In the genomic region with DNA sequence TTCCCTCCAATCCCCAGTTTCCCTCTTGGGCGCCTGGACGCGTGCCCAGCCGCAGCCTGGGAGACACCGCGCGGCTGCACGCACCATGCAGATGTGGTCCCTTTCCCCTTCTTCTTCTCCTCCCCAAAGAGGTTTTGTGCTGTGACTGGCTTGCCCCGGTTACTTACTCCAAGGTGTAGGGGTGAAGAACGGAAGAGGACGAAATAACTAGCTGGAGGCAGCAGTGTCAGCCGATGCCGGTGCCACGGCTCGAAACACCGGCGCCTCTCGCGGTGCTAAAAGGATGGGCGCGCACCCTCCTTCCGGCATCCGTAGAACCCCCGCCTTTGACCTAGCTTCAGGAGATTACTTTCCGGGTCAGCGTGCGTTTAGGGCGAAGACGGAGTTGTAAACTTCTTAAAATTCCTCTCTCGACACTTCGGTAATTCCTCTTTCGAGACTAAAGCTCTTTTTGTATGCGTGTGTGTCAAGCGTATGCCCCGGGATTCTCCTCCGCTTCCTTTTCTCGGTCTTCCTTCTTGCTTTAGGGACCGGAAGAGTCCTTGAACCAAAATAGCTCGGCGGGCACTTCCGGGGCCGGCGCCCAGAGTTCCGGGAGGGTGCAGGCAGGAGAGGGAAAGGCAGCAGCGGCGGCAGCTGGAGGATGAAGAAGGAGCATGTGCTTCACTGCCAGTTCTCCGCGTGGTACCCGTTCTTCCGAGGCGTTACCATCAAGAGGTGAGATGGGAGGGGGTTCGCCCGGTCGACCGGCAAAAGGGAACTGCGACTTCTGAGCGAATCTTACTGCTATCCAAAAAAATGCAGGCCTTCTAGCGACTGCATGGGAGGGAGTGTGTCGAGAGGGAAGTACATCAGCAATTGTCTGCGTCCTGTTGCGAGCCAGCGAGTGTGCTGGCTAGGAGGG, we compare ENCODE assay signal across 1 cellular context.
TF ChIP-seq lines count a peak whose summit lies in the region.

A gene with protein sequence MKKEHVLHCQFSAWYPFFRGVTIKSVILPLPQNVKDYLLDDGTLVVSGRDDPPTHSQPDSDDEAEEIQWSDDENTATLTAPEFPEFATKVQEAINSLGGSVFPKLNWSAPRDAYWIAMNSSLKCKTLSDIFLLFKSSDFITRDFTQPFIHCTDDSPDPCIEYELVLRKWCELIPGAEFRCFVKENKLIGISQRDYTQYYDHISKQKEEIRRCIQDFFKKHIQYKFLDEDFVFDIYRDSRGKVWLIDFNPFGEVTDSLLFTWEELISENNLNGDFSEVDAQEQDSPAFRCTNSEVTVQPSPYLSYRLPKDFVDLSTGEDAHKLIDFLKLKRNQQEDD (plus strand): TSS at position 586 of the 904 bp plus-strand sequence. CDS start 58 bp downstream, at position 644.
A gene (minus strand): TSS at position 289 of the 904 bp plus-strand sequence. CDS start 9,600 bp downstream, outside the sequence.

TF ChIP-seq in HEK293, 187 proteins besides CTCF, POLR2A, EP300 and RAD21 (continued from another document and continues in another):
- TF ChIP-seq, protein P1, sequence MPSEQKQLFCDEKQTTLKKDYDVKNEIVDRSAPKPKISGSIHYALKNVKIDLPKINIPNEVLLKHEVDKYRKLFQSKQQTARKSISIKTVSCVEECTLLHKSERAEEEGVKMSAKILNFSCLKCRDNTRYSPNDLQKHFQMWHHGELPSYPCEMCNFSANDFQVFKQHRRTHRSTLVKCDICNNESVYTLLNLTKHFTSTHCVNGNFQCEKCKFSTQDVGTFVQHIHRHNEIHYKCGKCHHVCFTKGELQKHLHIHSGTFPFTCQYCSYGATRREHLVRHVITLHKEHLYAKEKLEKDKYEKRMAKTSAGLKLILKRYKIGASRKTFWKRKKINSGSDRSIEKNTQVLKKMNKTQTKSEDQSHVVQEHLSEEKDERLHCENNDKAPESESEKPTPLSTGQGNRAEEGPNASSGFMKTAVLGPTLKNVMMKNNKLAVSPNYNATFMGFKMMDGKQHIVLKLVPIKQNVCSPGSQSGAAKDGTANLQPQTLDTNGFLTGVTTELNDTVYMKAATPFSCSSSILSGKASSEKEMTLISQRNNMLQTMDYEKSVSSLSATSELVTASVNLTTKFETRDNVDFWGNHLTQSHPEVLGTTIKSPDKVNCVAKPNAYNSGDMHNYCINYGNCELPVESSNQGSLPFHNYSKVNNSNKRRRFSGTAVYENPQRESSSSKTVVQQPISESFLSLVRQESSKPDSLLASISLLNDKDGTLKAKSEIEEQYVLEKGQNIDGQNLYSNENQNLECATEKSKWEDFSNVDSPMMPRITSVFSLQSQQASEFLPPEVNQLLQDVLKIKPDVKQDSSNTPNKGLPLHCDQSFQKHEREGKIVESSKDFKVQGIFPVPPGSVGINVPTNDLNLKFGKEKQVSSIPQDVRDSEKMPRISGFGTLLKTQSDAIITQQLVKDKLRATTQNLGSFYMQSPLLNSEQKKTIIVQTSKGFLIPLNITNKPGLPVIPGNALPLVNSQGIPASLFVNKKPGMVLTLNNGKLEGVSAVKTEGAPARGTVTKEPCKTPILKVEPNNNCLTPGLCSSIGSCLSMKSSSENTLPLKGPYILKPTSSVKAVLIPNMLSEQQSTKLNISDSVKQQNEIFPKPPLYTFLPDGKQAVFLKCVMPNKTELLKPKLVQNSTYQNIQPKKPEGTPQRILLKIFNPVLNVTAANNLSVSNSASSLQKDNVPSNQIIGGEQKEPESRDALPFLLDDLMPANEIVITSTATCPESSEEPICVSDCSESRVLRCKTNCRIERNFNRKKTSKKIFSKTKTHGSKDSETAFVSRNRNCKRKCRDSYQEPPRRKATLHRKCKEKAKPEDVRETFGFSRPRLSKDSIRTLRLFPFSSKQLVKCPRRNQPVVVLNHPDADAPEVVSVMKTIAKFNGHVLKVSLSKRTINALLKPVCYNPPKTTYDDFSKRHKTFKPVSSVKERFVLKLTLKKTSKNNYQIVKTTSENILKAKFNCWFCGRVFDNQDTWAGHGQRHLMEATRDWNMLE (tag by site-specific recombination; conservative IDR thresholded peaks at IDR 0.05; ENCODE audit: low read depth) = peak; percentile 100
- TF ChIP-seq, protein P2, sequence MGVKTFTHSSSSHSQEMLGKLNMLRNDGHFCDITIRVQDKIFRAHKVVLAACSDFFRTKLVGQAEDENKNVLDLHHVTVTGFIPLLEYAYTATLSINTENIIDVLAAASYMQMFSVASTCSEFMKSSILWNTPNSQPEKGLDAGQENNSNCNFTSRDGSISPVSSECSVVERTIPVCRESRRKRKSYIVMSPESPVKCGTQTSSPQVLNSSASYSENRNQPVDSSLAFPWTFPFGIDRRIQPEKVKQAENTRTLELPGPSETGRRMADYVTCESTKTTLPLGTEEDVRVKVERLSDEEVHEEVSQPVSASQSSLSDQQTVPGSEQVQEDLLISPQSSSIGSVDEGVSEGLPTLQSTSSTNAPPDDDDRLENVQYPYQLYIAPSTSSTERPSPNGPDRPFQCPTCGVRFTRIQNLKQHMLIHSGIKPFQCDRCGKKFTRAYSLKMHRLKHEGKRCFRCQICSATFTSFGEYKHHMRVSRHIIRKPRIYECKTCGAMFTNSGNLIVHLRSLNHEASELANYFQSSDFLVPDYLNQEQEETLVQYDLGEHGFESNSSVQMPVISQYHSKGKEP (tag by site-specific recombination; IDR thresholded peaks at IDR 0.05) = no peak; the same call in 1 of the 2 replicates
- TF ChIP-seq ZNF112 (tag by site-specific recombination; IDR thresholded peaks at IDR 0.05) = no peak
- no peak for TF ChIP-seq ZNF529 (tag by site-specific recombination; IDR thresholded peaks at IDR 0.05; ENCODE audit: insufficient replicate concordance)
- TF ChIP-seq, protein P3, sequence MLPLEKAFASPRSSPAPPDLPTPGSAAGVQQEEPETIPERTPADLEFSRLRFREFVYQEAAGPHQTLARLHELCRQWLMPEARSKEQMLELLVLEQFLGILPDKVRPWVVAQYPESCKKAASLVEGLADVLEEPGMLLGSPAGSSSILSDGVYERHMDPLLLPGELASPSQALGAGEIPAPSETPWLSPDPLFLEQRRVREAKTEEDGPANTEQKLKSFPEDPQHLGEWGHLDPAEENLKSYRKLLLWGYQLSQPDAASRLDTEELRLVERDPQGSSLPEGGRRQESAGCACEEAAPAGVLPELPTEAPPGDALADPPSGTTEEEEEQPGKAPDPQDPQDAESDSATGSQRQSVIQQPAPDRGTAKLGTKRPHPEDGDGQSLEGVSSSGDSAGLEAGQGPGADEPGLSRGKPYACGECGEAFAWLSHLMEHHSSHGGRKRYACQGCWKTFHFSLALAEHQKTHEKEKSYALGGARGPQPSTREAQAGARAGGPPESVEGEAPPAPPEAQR (tag by site-specific recombination; IDR thresholded peaks at IDR 0.05) = no peak
- TF ChIP-seq FEZF1 (tag by site-specific recombination; IDR thresholded peaks at IDR 0.05) = 0 out of 2 replicates have a peak, but pooled peaks have one; percentile 29
- TF ChIP-seq ZNF747 (tag by site-specific recombination; IDR thresholded peaks at IDR 0.05) = no peak
- TF ChIP-seq ZNF670 (tag by site-specific recombination; IDR thresholded peaks at IDR 0.05; ENCODE audit: low read depth) = no peak
- no peak for TF ChIP-seq ZNF548 (tag by site-specific recombination; IDR thresholded peaks at IDR 0.05)
- TF ChIP-seq ZNF202 (tag by site-specific recombination; IDR thresholded peaks at IDR 0.05; ENCODE audit: borderline replicate concordance) = no peak
- TF ChIP-seq ZNF292 (tag by site-specific recombination; IDR thresholded peaks at IDR 0.05; ENCODE audit: borderline replicate concordance, low read depth) = no peak
- TF ChIP-seq ZFP41 (tag by site-specific recombination; IDR thresholded peaks at IDR 0.05; ENCODE audit: borderline replicate concordance) = no peak
- no peak for TF ChIP-seq GLI4 (tag by site-specific recombination; IDR thresholded peaks at IDR 0.05)
- TF ChIP-seq ZNF19 (tag by site-specific recombination; IDR thresholded peaks at IDR 0.05; ENCODE audit: low read depth) = no peak
- TF ChIP-seq, protein P4, sequence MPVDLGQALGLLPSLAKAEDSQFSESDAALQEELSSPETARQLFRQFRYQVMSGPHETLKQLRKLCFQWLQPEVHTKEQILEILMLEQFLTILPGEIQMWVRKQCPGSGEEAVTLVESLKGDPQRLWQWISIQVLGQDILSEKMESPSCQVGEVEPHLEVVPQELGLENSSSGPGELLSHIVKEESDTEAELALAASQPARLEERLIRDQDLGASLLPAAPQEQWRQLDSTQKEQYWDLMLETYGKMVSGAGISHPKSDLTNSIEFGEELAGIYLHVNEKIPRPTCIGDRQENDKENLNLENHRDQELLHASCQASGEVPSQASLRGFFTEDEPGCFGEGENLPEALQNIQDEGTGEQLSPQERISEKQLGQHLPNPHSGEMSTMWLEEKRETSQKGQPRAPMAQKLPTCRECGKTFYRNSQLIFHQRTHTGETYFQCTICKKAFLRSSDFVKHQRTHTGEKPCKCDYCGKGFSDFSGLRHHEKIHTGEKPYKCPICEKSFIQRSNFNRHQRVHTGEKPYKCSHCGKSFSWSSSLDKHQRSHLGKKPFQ (tag by site-specific recombination; IDR thresholded peaks at IDR 0.05) = no peak
- TF ChIP-seq ZNF544 (tag by site-specific recombination; IDR thresholded peaks at IDR 0.05) = no peak
- TF ChIP-seq, protein P5, sequence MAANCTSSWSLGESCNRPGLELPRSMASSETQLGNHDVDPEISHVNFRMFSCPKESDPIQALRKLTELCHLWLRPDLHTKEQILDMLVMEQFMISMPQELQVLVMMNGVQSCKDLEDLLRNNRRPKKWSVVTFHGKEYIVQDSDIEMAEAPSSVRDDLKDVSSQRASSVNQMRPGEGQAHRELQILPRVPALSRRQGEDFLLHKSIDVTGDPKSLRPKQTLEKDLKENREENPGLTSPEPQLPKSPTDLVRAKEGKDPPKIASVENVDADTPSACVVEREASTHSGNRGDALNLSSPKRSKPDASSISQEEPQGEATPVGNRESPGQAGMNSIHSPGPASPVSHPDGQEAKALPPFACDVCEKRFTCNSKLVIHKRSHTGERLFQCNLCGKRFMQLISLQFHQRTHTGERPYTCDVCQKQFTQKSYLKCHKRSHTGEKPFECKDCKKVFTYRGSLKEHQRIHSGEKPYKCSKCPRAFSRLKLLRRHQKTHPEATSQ (tag by site-specific recombination; IDR thresholded peaks at IDR 0.05) = peak; percentile 90
- TF ChIP-seq, protein P6, sequence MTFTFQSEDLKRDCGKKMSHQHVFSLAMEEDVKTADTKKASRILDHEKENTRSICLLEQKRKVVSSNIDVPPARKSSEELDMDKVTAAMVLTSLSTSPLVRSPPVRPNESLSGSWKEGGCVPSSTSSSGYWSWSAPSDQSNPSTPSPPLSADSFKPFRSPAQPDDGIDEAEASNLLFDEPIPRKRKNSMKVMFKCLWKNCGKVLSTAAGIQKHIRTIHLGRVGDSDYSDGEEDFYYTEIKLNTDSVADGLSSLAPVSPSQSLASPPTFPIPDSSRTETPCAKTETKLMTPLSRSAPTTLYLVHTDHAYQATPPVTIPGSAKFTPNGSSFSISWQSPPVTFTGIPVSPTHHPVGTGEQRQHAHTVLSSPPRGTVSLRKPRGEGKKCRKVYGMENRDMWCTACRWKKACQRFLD (tag by site-specific recombination; IDR thresholded peaks at IDR 0.05) = no peak
- no peak for TF ChIP-seq ZNF175 (tag by site-specific recombination; IDR thresholded peaks at IDR 0.05)
- TF ChIP-seq ZNF514 (tag by site-specific recombination; IDR thresholded peaks at IDR 0.05) = no peak
- TF ChIP-seq, protein P7, sequence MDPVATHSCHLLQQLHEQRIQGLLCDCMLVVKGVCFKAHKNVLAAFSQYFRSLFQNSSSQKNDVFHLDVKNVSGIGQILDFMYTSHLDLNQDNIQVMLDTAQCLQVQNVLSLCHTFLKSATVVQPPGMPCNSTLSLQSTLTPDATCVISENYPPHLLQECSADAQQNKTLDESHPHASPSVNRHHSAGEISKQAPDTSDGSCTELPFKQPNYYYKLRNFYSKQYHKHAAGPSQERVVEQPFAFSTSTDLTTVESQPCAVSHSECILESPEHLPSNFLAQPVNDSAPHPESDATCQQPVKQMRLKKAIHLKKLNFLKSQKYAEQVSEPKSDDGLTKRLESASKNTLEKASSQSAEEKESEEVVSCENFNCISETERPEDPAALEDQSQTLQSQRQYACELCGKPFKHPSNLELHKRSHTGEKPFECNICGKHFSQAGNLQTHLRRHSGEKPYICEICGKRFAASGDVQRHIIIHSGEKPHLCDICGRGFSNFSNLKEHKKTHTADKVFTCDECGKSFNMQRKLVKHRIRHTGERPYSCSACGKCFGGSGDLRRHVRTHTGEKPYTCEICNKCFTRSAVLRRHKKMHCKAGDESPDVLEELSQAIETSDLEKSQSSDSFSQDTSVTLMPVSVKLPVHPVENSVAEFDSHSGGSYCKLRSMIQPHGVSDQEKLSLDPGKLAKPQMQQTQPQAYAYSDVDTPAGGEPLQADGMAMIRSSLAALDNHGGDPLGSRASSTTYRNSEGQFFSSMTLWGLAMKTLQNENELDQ (tag by site-specific recombination; IDR thresholded peaks at IDR 0.05; ENCODE audit: low read depth) = no peak
- TF ChIP-seq ZNF366 (tag by site-specific recombination; conservative IDR thresholded peaks at IDR 0.05) = peak; percentile 52
- TF ChIP-seq ZNF223 (tag by site-specific recombination; IDR thresholded peaks at IDR 0.05) = peak; percentile 100
- TF ChIP-seq, protein P8, sequence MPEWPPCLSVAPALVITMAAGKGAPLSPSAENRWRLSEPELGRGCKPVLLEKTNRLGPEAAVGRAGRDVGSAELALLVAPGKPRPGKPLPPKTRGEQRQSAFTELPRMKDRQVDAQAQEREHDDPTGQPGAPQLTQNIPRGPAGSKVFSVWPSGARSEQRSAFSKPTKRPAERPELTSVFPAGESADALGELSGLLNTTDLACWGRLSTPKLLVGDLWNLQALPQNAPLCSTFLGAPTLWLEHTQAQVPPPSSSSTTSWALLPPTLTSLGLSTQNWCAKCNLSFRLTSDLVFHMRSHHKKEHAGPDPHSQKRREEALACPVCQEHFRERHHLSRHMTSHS (tag by site-specific recombination; IDR thresholded peaks at IDR 0.05) = no peak
- TF ChIP-seq SCRT1 (tag by site-specific recombination; IDR thresholded peaks at IDR 0.05; ENCODE audit: borderline replicate concordance) = 0 out of 2 replicates have a peak, but pooled peaks have one; percentile 9
- TF ChIP-seq ZNF2 (tag by site-specific recombination; IDR thresholded peaks at IDR 0.05) = peak; percentile 82
- TF ChIP-seq ZNF654 (tag by site-specific recombination; IDR thresholded peaks at IDR 0.05; ENCODE audit: low read depth) = no peak; the same call in 1 of the 2 replicates
- TF ChIP-seq ZSCAN16 (tag by site-specific recombination; IDR thresholded peaks at IDR 0.05) = no peak
- peak; percentile 36; the same call in 1 of the 2 replicates for TF ChIP-seq KLF7 (tag by site-specific recombination; IDR thresholded peaks at IDR 0.05; ENCODE audit: borderline replicate concordance)
- TF ChIP-seq, protein P9, sequence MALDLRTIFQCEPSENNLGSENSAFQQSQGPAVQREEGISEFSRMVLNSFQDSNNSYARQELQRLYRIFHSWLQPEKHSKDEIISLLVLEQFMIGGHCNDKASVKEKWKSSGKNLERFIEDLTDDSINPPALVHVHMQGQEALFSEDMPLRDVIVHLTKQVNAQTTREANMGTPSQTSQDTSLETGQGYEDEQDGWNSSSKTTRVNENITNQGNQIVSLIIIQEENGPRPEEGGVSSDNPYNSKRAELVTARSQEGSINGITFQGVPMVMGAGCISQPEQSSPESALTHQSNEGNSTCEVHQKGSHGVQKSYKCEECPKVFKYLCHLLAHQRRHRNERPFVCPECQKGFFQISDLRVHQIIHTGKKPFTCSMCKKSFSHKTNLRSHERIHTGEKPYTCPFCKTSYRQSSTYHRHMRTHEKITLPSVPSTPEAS (tag by site-specific recombination; IDR thresholded peaks at IDR 0.05) = 0 out of 2 replicates have a peak, but pooled peaks have one; percentile 38
- no peak for TF ChIP-seq ZNF121 (tag by site-specific recombination; IDR thresholded peaks at IDR 0.05)
- no peak for TF ChIP-seq ZNF596 (tag by site-specific recombination; IDR thresholded peaks at IDR 0.05)
- no peak; the same call in 1 of the 2 replicates for TF ChIP-seq ZNF391 (tag by site-specific recombination; IDR thresholded peaks at IDR 0.05; ENCODE audit: borderline replicate concordance, low read depth)
- TF ChIP-seq ZNF132 (tag by site-specific recombination; IDR thresholded peaks at IDR 0.05; ENCODE audit: borderline replicate concordance) = no peak
- no peak for TF ChIP-seq ZNF133 (tag by site-specific recombination; IDR thresholded peaks at IDR 0.05)
